12 cellular contexts compared by ENCODE assay signal in genomic region chr17:76682306-76682705, GRCh38. TPM values are rescaled to one million over a fixed set of nuclear protein-coding genes. Genes with fewer than 3 reads are reported as not detected.
A peak's percentile ranks its signal among the peaks of the same experiment; 100 is the strongest.
DNase-seq lines count a peak whose midpoint lies in the region; ATAC-seq and TF ChIP-seq lines count a peak whose summit lies in the region.
"Had no signal": no experiment of that assay in that cellular context is flagged by ENCODE, and none has a peak within 500 bp of the region (broad histone marks: within the 10 kb centered on the region; RNA-seq: fewer than 3 reads in every experiment).

No MANE protein-coding gene starts in this region.

- H3K9me3 ChIP-seq in left lung (no peaks in the 10 kb centered on the region), subcutaneous abdominal adipose tissue (ENCODE audit: control insufficient read depth in 5 of 5, low read length in 5 of 5) (no peaks in the 10 kb centered on the region)

- ATAC-seq in left lung (peak; percentile 10), HG03097 (IDR thresholded peaks at IDR 0.05; ENCODE audit: low FRiP score, unreplicated experiment) (no peak), HG02970 (IDR thresholded peaks at IDR 0.05; ENCODE audit: low FRiP score, unreplicated experiment) (no peak)
- ATAC-seq: activated CD4-positive, CD25-positive, alpha-beta regulatory T cell treated with anti-CD3 and anti-CD28 coated beads, Interleukin-2, amount 50 U/mL, for 24 hours had no signal

- H3K27ac ChIP-seq in dorsolateral prefrontal cortex, result peak overlapping the region in 49 of 59 donors; percentile 3 to 81 (median 54)
- H3K27ac ChIP-seq in left lung, result no peak overlapping the region
- peak overlapping the region; percentile 30 for H3K27ac ChIP-seq in subcutaneous abdominal adipose tissue (ENCODE audit: low read depth, low read length)

- H3K27me3 ChIP-seq in dorsolateral prefrontal cortex, result no peaks in the 10 kb centered on the region
- H3K27me3 ChIP-seq in left lung, result no peaks in the 10 kb centered on the region
- H3K27me3 ChIP-seq in subcutaneous abdominal adipose tissue (ENCODE audit: control insufficient read depth in 5 of 5, insufficient read depth in 4 of 5, low read length in 5 of 5), result no peaks in the 10 kb centered on the region

- H3K4me1 ChIP-seq in left lung, result peaks cover 0 to 7% of the 10 kb centered on the region in 2 donors
- H3K4me1 ChIP-seq in subcutaneous abdominal adipose tissue (ENCODE audit: control insufficient read depth in 5 of 5, insufficient read depth in 5 of 5, low read length in 5 of 5), result peaks cover 6 to 37% (median 29%) of the 10 kb centered on the region in 5 donors

- DNase-seq in NCI-H226, result peak; percentile 89
- no peak for DNase-seq in dorsolateral prefrontal cortex
- no peak for DNase-seq in left lung
- DNase-seq in NCI-H2029 treated with DMSO at 0.1 percent for 48 hours (lab: John Stamatoyannopoulos, UW), result no peak
- DNase-seq in NCI-H82 (lab: John Stamatoyannopoulos, UW), result no peak
- DNase-seq: KBM-7, NCI-H446, SIG-M5 had no signal

- H3K4me3 ChIP-seq in dorsolateral prefrontal cortex (peak overlapping the region in 1 of 59 donors; percentile 6), left lung (no peak overlapping the region), subcutaneous abdominal adipose tissue (ENCODE audit: low read depth in 1 of 5, low read length in 5 of 5) (no peak overlapping the region)

- intact Hi-C loops in dorsolateral prefrontal cortex (cut with DNase I), result no loop called here
- intact Hi-C loops in left lung (cut with DNase I), result no loop called here

- H3K9ac ChIP-seq in subcutaneous abdominal adipose tissue (ENCODE audit: low read length in 5 of 5), result peak overlapping the region in 1 of 5 donors; percentile 14

- TF ChIP-seq CTCF in dorsolateral prefrontal cortex (IDR thresholded peaks at IDR 0.05 in 54 of 56, conservative IDR thresholded peaks at IDR 0.05 in 2 of 56; ENCODE audit: low read depth in 1 of 56, partially characterized antibody in 56 of 56), result no peak
- no peak for TF ChIP-seq CTCF in left lung (IDR thresholded peaks at IDR 0.05)

- H3K36me3 ChIP-seq in left lung (peaks cover 0 to 15% of the 10 kb centered on the region in 2 donors), subcutaneous abdominal adipose tissue (ENCODE audit: control insufficient read depth in 5 of 5, insufficient read depth in 5 of 5, low read length in 5 of 5) (peaks cover 0 to 50% (median 33%) of the 10 kb centered on the region in 5 donors)

RNA-seq across cellular contexts. Expression of gene MXRA7, which starts 28.5 kb away (rescaled TPM):
- total RNA-seq in dorsolateral prefrontal cortex, result 100 to 1,000 TPM in 82 of 120 experiments, 10 to 100 TPM in 38; 68.5 to 146 (median 109) TPM
- 100 to 1,000 TPM in 1 of 2 donors, 10 to 100 TPM in 1; 83.2 to 211 TPM for total RNA-seq in left lung

RNA-seq across cellular contexts. Expression of gene ST6GALNAC1, which starts 38.7 kb away (rescaled TPM):
- total RNA-seq in dorsolateral prefrontal cortex (1 to 10 TPM in 119 of 120 experiments, under 1 TPM in 1; 0.86 to 9.8 (median 3.5) TPM), left lung (10 to 100 TPM; 21.0 to 46.0 TPM)

RNA-seq across cellular contexts. Expression of gene JMJD6, which starts 44.1 kb away (rescaled TPM):
- 100 to 1,000 TPM in 1 of 120 experiments, 10 to 100 TPM in 119; 22.0 to 110 (median 35.8) TPM for total RNA-seq in dorsolateral prefrontal cortex
- 10 to 100 TPM; 23.5 to 35.9 TPM for total RNA-seq in left lung

RNA-seq across cellular contexts. Expression of gene METTL23, which starts 44.3 kb away (rescaled TPM):
- 10 to 100 TPM; 12.5 to 29.2 (median 18.7) TPM for total RNA-seq in dorsolateral prefrontal cortex
- 10 to 100 TPM; 30.6 to 33.5 TPM for total RNA-seq in left lung

RNA-seq across cellular contexts. Expression of gene SRSF2, which starts 54.8 kb away (rescaled TPM):
- total RNA-seq in dorsolateral prefrontal cortex (100 to 1,000 TPM in 112 of 120 experiments, 10 to 100 TPM in 8; 73.8 to 169 (median 128) TPM), left lung (100 to 1,000 TPM; 114 to 174 TPM)

Comparison
In these comparisons a context has a peak if more than half of its experiments do, and no peak if none do; other contexts are left out.
1. H3K27ac ChIP-seq: peak in dorsolateral prefrontal cortex (49 of 59) and subcutaneous abdominal adipose tissue (single experiment); none in left lung (0 of 2).